In genomic region chr9:126173929-126174328, GRCh38 we compare ENCODE assay signal across 25 cellular contexts.
DNase-seq lines count a peak whose midpoint lies in the region; ATAC-seq and TF ChIP-seq lines count a peak whose summit lies in the region.
"Had no signal": no experiment of that assay in that cellular context is flagged by ENCODE, and none has a peak within 500 bp of the region (broad histone marks: within the 10 kb centered on the region; RNA-seq: fewer than 3 reads in every experiment).

No MANE protein-coding gene starts in this region.

- TF ChIP-seq POLR2A in stomach (IDR thresholded peaks at IDR 0.05), result no peak

- peaks cover 0 to 9% (median 0%) of the 10 kb centered on the region in 3 donors for H3K27me3 ChIP-seq in stomach
- H3K27me3 ChIP-seq: BE2C; BLaER1 treated with 17β-estradiol and CSF1 and Interleukin-3, amounts not matched to agents 10 nM and 100 nM had no signal

- H3K4me3 ChIP-seq in stomach, result no peak overlapping the region
- H3K4me3 ChIP-seq: A549; BLaER1 treated with 17β-estradiol and CSF1 and Interleukin-3, amounts not matched to agents 10 nM and 100 nM; GM12878; GM23248 had no signal

- peak; percentile 40 for DNase-seq in activated CD8-positive, alpha-beta memory T cell treated with anti-CD3 and anti-CD28 coated beads, Interleukin-2, amount 50 U/mL, for 48 hours
- DNase-seq in activated CD8-positive, alpha-beta memory T cell treated with anti-CD3 and anti-CD28 coated beads, Interleukin-2, amount 10 ng/mL, durations not matched to agents 7 days and 5 days, result no peak
- no peak for DNase-seq in natural killer cell treated with Interleukin-12 subunit alpha and Interleukin-12 subunit beta and Interleukin-15 and Interleukin-18, amount 100 ng/mL, for 72 hours (ENCODE audit: low spot score)
- DNase-seq in natural killer cell (no peak), osteocyte (ENCODE audit: extremely low spot score, unreplicated experiment) (peak; percentile 70), stomach (peak; percentile 21), HFFc6 (no peak)
- DNase-seq: 8988T; ACHN; AML-193; BE2C; CD4-positive, alpha-beta T cell; CD8-positive, alpha-beta memory T cell; DMS 273 treated with DMSO at 0.1 percent for 48 hours; DMS79; EL; GDM1; GM23248; H7; HCEC 1CT had no signal

- H3K27ac Mint-ChIP-seq in activated CD8-positive, alpha-beta memory T cell treated with anti-CD3 and anti-CD28 coated beads, Interleukin-2, amount 10 ng/mL, durations not matched to agents 7 days and 5 days, result no peak overlapping the region
- H3K27ac Mint-ChIP-seq in natural killer cell treated with Interleukin-12 subunit alpha and Interleukin-12 subunit beta and Interleukin-15 and Interleukin-18, amount 100 ng/mL, for 72 hours, result no peak overlapping the region
- H3K27ac Mint-ChIP-seq in natural killer cell, result no peak overlapping the region
- no peak overlapping the region for H3K27ac Mint-ChIP-seq in osteocyte (ENCODE audit: unreplicated experiment)
- H3K27ac Mint-ChIP-seq in HFFc6, result no peak overlapping the region
- H3K27ac Mint-ChIP-seq: CD14-positive monocyte; CD4-positive, alpha-beta T cell; CD8-positive, alpha-beta memory T cell had no signal

- no peaks in the 10 kb centered on the region for H3K36me3 ChIP-seq in stomach
- H3K36me3 ChIP-seq: BE2C; BLaER1 treated with 17β-estradiol and CSF1 and Interleukin-3, amounts not matched to agents 10 nM and 100 nM had no signal

- peaks cover 34% of the 10 kb centered on the region for H3K27me3 Mint-ChIP-seq in activated CD8-positive, alpha-beta memory T cell treated with anti-CD3 and anti-CD28 coated beads, Interleukin-2, amount 10 ng/mL, durations not matched to agents 7 days and 5 days
- peaks cover 31 to 44% of the 10 kb centered on the region in 2 donors for H3K27me3 Mint-ChIP-seq in natural killer cell treated with Interleukin-12 subunit alpha and Interleukin-12 subunit beta and Interleukin-15 and Interleukin-18, amount 100 ng/mL, for 72 hours
- H3K27me3 Mint-ChIP-seq in natural killer cell (ENCODE audit: low read depth in 2 of 2) (peaks cover 23 to 53% of the 10 kb centered on the region in 2 donors), osteocyte (ENCODE audit: unreplicated experiment) (peaks cover 47% of the 10 kb centered on the region), HFFc6 (ENCODE audit: insufficient read depth) (peaks cover 40% of the 10 kb centered on the region)

- peaks cover 0 to 13% (median 2%) of the 10 kb centered on the region in 4 donors for H3K9me3 ChIP-seq in stomach
- H3K9me3 ChIP-seq: A549, BE2C had no signal

- ATAC-seq in activated CD8-positive, alpha-beta memory T cell treated with anti-CD3 and anti-CD28 coated beads, Interleukin-2, amount 10 ng/mL, durations not matched to agents 7 days and 5 days, result no peak
- ATAC-seq in natural killer cell treated with Interleukin-12 subunit alpha and Interleukin-12 subunit beta and Interleukin-15 and Interleukin-18, amount 100 ng/mL, for 72 hours, result peak; percentile 9 to 55
- ATAC-seq in natural killer cell, result no peak
- ATAC-seq in HG02678 (IDR thresholded peaks at IDR 0.05; ENCODE audit: unreplicated experiment), result no peak
- ATAC-seq: A549, GM12878 had no signal

- H3K4me1 ChIP-seq in stomach, result no peaks in the 10 kb centered on the region
- H3K4me1 ChIP-seq: A549; BE2C; BLaER1 treated with 17β-estradiol and CSF1 and Interleukin-3, amounts not matched to agents 10 nM and 100 nM had no signal

- H3K27ac ChIP-seq in stomach, result no peak overlapping the region
- H3K27ac ChIP-seq: A549; BLaER1 treated with 17β-estradiol and CSF1 and Interleukin-3, amounts not matched to agents 10 nM and 100 nM; GM23248 had no signal

- no peak overlapping the region for H3K4me3 Mint-ChIP-seq in activated CD8-positive, alpha-beta memory T cell treated with anti-CD3 and anti-CD28 coated beads, Interleukin-2, amount 10 ng/mL, durations not matched to agents 7 days and 5 days
- H3K4me3 Mint-ChIP-seq in natural killer cell treated with Interleukin-12 subunit alpha and Interleukin-12 subunit beta and Interleukin-15 and Interleukin-18, amount 100 ng/mL, for 72 hours, result no peak overlapping the region
- no peak overlapping the region for H3K4me3 Mint-ChIP-seq in natural killer cell
- H3K4me3 Mint-ChIP-seq in osteocyte (ENCODE audit: unreplicated experiment), result no peak overlapping the region
- H3K4me3 Mint-ChIP-seq in HFFc6, result no peak overlapping the region
- H3K4me3 Mint-ChIP-seq: CD14-positive monocyte; CD4-positive, alpha-beta T cell; CD8-positive, alpha-beta memory T cell had no signal

- H3K4me1 Mint-ChIP-seq in activated CD8-positive, alpha-beta memory T cell treated with anti-CD3 and anti-CD28 coated beads, Interleukin-2, amount 10 ng/mL, durations not matched to agents 7 days and 5 days, result peaks cover 5% of the 10 kb centered on the region
- peaks cover 0 to 5% of the 10 kb centered on the region in 2 donors for H3K4me1 Mint-ChIP-seq in natural killer cell treated with Interleukin-12 subunit alpha and Interleukin-12 subunit beta and Interleukin-15 and Interleukin-18, amount 100 ng/mL, for 72 hours (ENCODE audit: low read depth in 2 of 2)
- no peaks in the 10 kb centered on the region for H3K4me1 Mint-ChIP-seq in natural killer cell
- H3K4me1 Mint-ChIP-seq in osteocyte (ENCODE audit: unreplicated experiment), result no peaks in the 10 kb centered on the region
- H3K4me1 Mint-ChIP-seq in HFFc6 (ENCODE audit: low read depth), result no peaks in the 10 kb centered on the region
- H3K4me1 Mint-ChIP-seq: CD14-positive monocyte; CD8-positive, alpha-beta memory T cell had no signal

- TF ChIP-seq CTCF in natural killer cell (IDR thresholded peaks at IDR 0.05) (no peak), osteocyte (IDR thresholded peaks at IDR 0.05) (no peak), stomach (IDR thresholded peaks at IDR 0.05) (no peak), HFFc6 (IDR thresholded peaks at IDR 0.05) (no peak)

- H3K36me3 Mint-ChIP-seq in activated CD8-positive, alpha-beta memory T cell treated with anti-CD3 and anti-CD28 coated beads, Interleukin-2, amount 10 ng/mL, durations not matched to agents 7 days and 5 days, result no peaks in the 10 kb centered on the region
- H3K36me3 Mint-ChIP-seq in natural killer cell treated with Interleukin-12 subunit alpha and Interleukin-12 subunit beta and Interleukin-15 and Interleukin-18, amount 100 ng/mL, for 72 hours, result no peaks in the 10 kb centered on the region
- H3K36me3 Mint-ChIP-seq in natural killer cell (no peaks in the 10 kb centered on the region), osteocyte (ENCODE audit: unreplicated experiment) (no peaks in the 10 kb centered on the region), HFFc6 (ENCODE audit: low read depth) (no peaks in the 10 kb centered on the region)
- H3K36me3 Mint-ChIP-seq: CD14-positive monocyte; CD8-positive, alpha-beta memory T cell had no signal

- CTCF ChIA-PET in activated CD8-positive, alpha-beta memory T cell treated with anti-CD3 and anti-CD28 coated beads, Interleukin-2, amount 10 ng/mL, durations not matched to agents 7 days and 5 days (lab: Charles Lee), result no interaction called here

- no peak for TF ChIP-seq EP300 in stomach (IDR thresholded peaks at IDR 0.05)

- H3K9me3 Mint-ChIP-seq in activated CD8-positive, alpha-beta memory T cell treated with anti-CD3 and anti-CD28 coated beads, Interleukin-2, amount 10 ng/mL, durations not matched to agents 7 days and 5 days (ENCODE audit: low read depth), result no peaks in the 10 kb centered on the region
- H3K9me3 Mint-ChIP-seq in natural killer cell treated with Interleukin-12 subunit alpha and Interleukin-12 subunit beta and Interleukin-15 and Interleukin-18, amount 100 ng/mL, for 72 hours, result no peaks in the 10 kb centered on the region
- H3K9me3 Mint-ChIP-seq in natural killer cell (peaks cover 0 to 2% of the 10 kb centered on the region in 2 donors), osteocyte (ENCODE audit: unreplicated experiment) (peaks cover 15% of the 10 kb centered on the region), HFFc6 (no peaks in the 10 kb centered on the region)

- intact Hi-C loops in natural killer cell (cut with micrococcal nuclease), result no loop called here
- intact Hi-C loops in stomach (cut with DNase I; ENCODE audit: low total_unique reads), result no loop called here

- WGBS in stomach, 5 donors, result 86 to 89% (median 87%) methylated on average over 3 to 4 of the region's 4 CpGs

Comparison
In these comparisons a context has a peak if more than half of its experiments do, and no peak if none do; other contexts are left out.
1. DNase-seq: peak in activated CD8-positive, alpha-beta memory T cell treated with anti-CD3 and anti-CD28 coated beads, Interleukin-2, amount 50 U/mL, for 48 hours (single experiment), osteocyte (single experiment) and stomach (single experiment); none in activated CD8-positive, alpha-beta memory T cell treated with anti-CD3 and anti-CD28 coated beads, Interleukin-2, amount 10 ng/mL, durations not matched to agents 7 days and 5 days (single experiment), natural killer cell treated with Interleukin-12 subunit alpha and Interleukin-12 subunit beta and Interleukin-15 and Interleukin-18, amount 100 ng/mL, for 72 hours (single experiment), natural killer cell (single experiment) and HFFc6 (single experiment).
2. ATAC-seq: peak in natural killer cell treated with Interleukin-12 subunit alpha and Interleukin-12 subunit beta and Interleukin-15 and Interleukin-18, amount 100 ng/mL, for 72 hours (2 of 2); none in activated CD8-positive, alpha-beta memory T cell treated with anti-CD3 and anti-CD28 coated beads, Interleukin-2, amount 10 ng/mL, durations not matched to agents 7 days and 5 days (single experiment), natural killer cell (0 of 3) and HG02678 (single experiment).